ENCODE assay signal across 8 cellular contexts in genomic region chr5:151082976-151083651, GRCh38. TPM values are rescaled to one million over a fixed set of nuclear protein-coding genes. Genes with fewer than 3 reads are reported as not detected.
DNase-seq lines count a peak whose midpoint lies in the region; ATAC-seq and TF ChIP-seq lines count a peak whose summit lies in the region.

No MANE protein-coding gene starts in this region.

- peak overlapping the region; percentile 85 for H3K4me3 Mint-ChIP-seq in activated CD8-positive, alpha-beta T cell treated with anti-CD3 and anti-CD28 coated beads, Interleukin-2, amount 10 ng/mL, durations not matched to agents 7 days and 5 days
- peak overlapping the region; percentile 85 for H3K4me3 Mint-ChIP-seq in stimulated activated memory B cell treated with anti-CD40 and anti-IgM and Interleukin-4, amounts not matched to agents 10 μg/mL and 1 μg/mL and 100 μg/mL, for 72 hours

- no peaks in the 10 kb centered on the region for H3K9me3 Mint-ChIP-seq in activated CD8-positive, alpha-beta T cell treated with anti-CD3 and anti-CD28 coated beads, Interleukin-2, amount 10 ng/mL, durations not matched to agents 7 days and 5 days (ENCODE audit: insufficient read depth)
- H3K9me3 Mint-ChIP-seq in stimulated activated memory B cell treated with anti-CD40 and anti-IgM and Interleukin-4, amounts not matched to agents 10 μg/mL and 1 μg/mL and 100 μg/mL, for 72 hours = no peaks in the 10 kb centered on the region

- H3K4me1 ChIP-seq in left ventricle myocardium inferior (peaks cover 79% of the 10 kb centered on the region), right atrium auricular region (peaks cover 0 to 70% of the 10 kb centered on the region in 2 donors)

- H3K9me3 ChIP-seq in left ventricle myocardium inferior (replicated peaks) (no peaks in the 10 kb centered on the region), right atrium auricular region (no peaks in the 10 kb centered on the region)

- H3K27ac ChIP-seq in left ventricle myocardium inferior (replicated peaks) (peak overlapping the region; percentile 99), right atrium auricular region (peak overlapping the region in 1 of 2 donors; percentile 99)

- TF ChIP-seq CTCF in left ventricle myocardium inferior (IDR thresholded peaks at IDR 0.05; ENCODE audit: borderline replicate concordance) = no peak
- TF ChIP-seq CTCF in right atrium auricular region (IDR thresholded peaks at IDR 0.05) = no peak
- no peak for TF ChIP-seq CTCF in kidney epithelial cell (IDR thresholded peaks at IDR 0.05; ENCODE audit: insufficient read depth, low read length, poor library complexity, severe bottlenecking)

- intact Hi-C loops in left ventricle myocardium inferior (cut with micrococcal nuclease) = no loop called here

- POLR2A ChIA-PET in activated CD8-positive, alpha-beta T cell treated with anti-CD3 and anti-CD28 coated beads, Interleukin-2, amount 10 ng/mL, durations not matched to agents 7 days and 5 days (lab: Charles Lee) = interaction anchor here (1.0 to 4.5 kb wide), 4 partner anchors 10 to 17 kb away, joined by 4 to 15 read pairs (median 9); no protein-coding TSS in a partner anchor

- DNase-seq in left ventricle myocardium inferior (no peak), right atrium auricular region (ENCODE audit: low spot score) (no peak), kidney epithelial cell (ENCODE audit: low read depth) (peak; percentile 95), NCI-H2171 (lab: John Stamatoyannopoulos, UW) (no peak)
- DNase-seq in activated CD8-positive, alpha-beta T cell treated with anti-CD3 and anti-CD28 coated beads, Interleukin-2, amount 10 ng/mL, durations not matched to agents 7 days and 5 days = peak; percentile 53

- H3K27me3 Mint-ChIP-seq in activated CD8-positive, alpha-beta T cell treated with anti-CD3 and anti-CD28 coated beads, Interleukin-2, amount 10 ng/mL, durations not matched to agents 7 days and 5 days (ENCODE audit: low read depth) = no peaks in the 10 kb centered on the region
- H3K27me3 Mint-ChIP-seq in stimulated activated memory B cell treated with anti-CD40 and anti-IgM and Interleukin-4, amounts not matched to agents 10 μg/mL and 1 μg/mL and 100 μg/mL, for 72 hours = no peaks in the 10 kb centered on the region

- H3K27ac Mint-ChIP-seq in activated CD8-positive, alpha-beta T cell treated with anti-CD3 and anti-CD28 coated beads, Interleukin-2, amount 10 ng/mL, durations not matched to agents 7 days and 5 days = peak overlapping the region; percentile 73
- H3K27ac Mint-ChIP-seq in stimulated activated memory B cell treated with anti-CD40 and anti-IgM and Interleukin-4, amounts not matched to agents 10 μg/mL and 1 μg/mL and 100 μg/mL, for 72 hours = peak overlapping the region; percentile 81

- CTCF ChIA-PET in activated CD8-positive, alpha-beta T cell treated with anti-CD3 and anti-CD28 coated beads, Interleukin-2, amount 10 ng/mL, durations not matched to agents 7 days and 5 days (lab: Charles Lee) = interaction anchor here (0.9 to 10.8 kb wide), 13 partner anchors 7 to 129 kb away, joined by 3 to 98 read pairs (median 7); no protein-coding TSS in a partner anchor

- H3K36me3 ChIP-seq in left ventricle myocardium inferior (peaks cover under 1% of the 10 kb centered on the region), right atrium auricular region (no peaks in the 10 kb centered on the region), kidney epithelial cell (ENCODE audit: control insufficient read depth, insufficient read depth, low read length) (no peaks in the 10 kb centered on the region)

- H3K4me3 ChIP-seq in left ventricle myocardium inferior (no peak overlapping the region), right atrium auricular region (no peak overlapping the region), kidney epithelial cell (ENCODE audit: low read depth, low read length) (no peak overlapping the region)

- H3K4me1 Mint-ChIP-seq in activated CD8-positive, alpha-beta T cell treated with anti-CD3 and anti-CD28 coated beads, Interleukin-2, amount 10 ng/mL, durations not matched to agents 7 days and 5 days (ENCODE audit: low read depth) = peaks cover 77% of the 10 kb centered on the region
- H3K4me1 Mint-ChIP-seq in stimulated activated memory B cell treated with anti-CD40 and anti-IgM and Interleukin-4, amounts not matched to agents 10 μg/mL and 1 μg/mL and 100 μg/mL, for 72 hours = peaks cover 78% of the 10 kb centered on the region

- peaks cover 17% of the 10 kb centered on the region for H3K36me3 Mint-ChIP-seq in activated CD8-positive, alpha-beta T cell treated with anti-CD3 and anti-CD28 coated beads, Interleukin-2, amount 10 ng/mL, durations not matched to agents 7 days and 5 days (ENCODE audit: low read depth)
- peaks cover 60% of the 10 kb centered on the region for H3K36me3 Mint-ChIP-seq in stimulated activated memory B cell treated with anti-CD40 and anti-IgM and Interleukin-4, amounts not matched to agents 10 μg/mL and 1 μg/mL and 100 μg/mL, for 72 hours

- no peak for ATAC-seq in activated CD8-positive, alpha-beta T cell treated with anti-CD3 and anti-CD28 coated beads, Interleukin-2, amount 10 ng/mL, durations not matched to agents 7 days and 5 days
- ATAC-seq in stimulated activated memory B cell treated with anti-CD40 and anti-IgM and Interleukin-4, amounts not matched to agents 10 μg/mL and 1 μg/mL and 100 μg/mL, for 72 hours = no peak
- ATAC-seq in HG03135 (IDR thresholded peaks at IDR 0.05; ENCODE audit: unreplicated experiment) = no peak
- no peak for ATAC-seq in HG02885 (IDR thresholded peaks at IDR 0.05; ENCODE audit: poor library complexity, unreplicated experiment)

- H3K27me3 ChIP-seq in left ventricle myocardium inferior (ENCODE audit: low read depth) (no peaks in the 10 kb centered on the region), right atrium auricular region (no peaks in the 10 kb centered on the region), kidney epithelial cell (ENCODE audit: control insufficient read depth, insufficient read depth, low read length) (no peaks in the 10 kb centered on the region)

RNA-seq across cellular contexts. Expression of gene TNIP1, which starts 2.3 kb away (rescaled TPM):
- total RNA-seq in left ventricle myocardium inferior (131 TPM), right atrium auricular region (10 to 100 TPM; 68.9 to 92.6 TPM), kidney epithelial cell (454 and 530 TPM in 2 replicates)
- 100 to 1,000 TPM; 132 to 138 TPM for total RNA-seq in activated CD8-positive, alpha-beta T cell treated with anti-CD3 and anti-CD28 coated beads, Interleukin-2, amount 10 ng/mL, durations not matched to agents 7 days and 5 days

Comparison
In these comparisons a context has a peak if more than half of its experiments do, and no peak if none do; other contexts are left out.
1. DNase-seq: peak in activated CD8-positive, alpha-beta T cell treated with anti-CD3 and anti-CD28 coated beads, Interleukin-2, amount 10 ng/mL, durations not matched to agents 7 days and 5 days (single experiment) and kidney epithelial cell (single experiment); none in left ventricle myocardium inferior (single experiment), right atrium auricular region (single experiment) and NCI-H2171 (single experiment).